Comparison of ENCODE assay signal across 2 cellular contexts in genomic region chr2:85259865-85260264, GRCh38.
TF ChIP-seq lines count a peak whose summit lies in the region.

No MANE protein-coding gene starts in this region.

TF ChIP-seq in IMR-90, 13 proteins besides CTCF, POLR2A, EP300 and RAD21:
- TF ChIP-seq BHLHE40 (IDR thresholded peaks at IDR 0.05; ENCODE audit: low read depth, low read length): no peak
- no peak for TF ChIP-seq USF2 (IDR thresholded peaks at IDR 0.05; ENCODE audit: low read depth, low read length)
- TF ChIP-seq RCOR1 (IDR thresholded peaks at IDR 0.05; ENCODE audit: insufficient replicate concordance, low read length): no peak
- TF ChIP-seq NFE2L2 (IDR thresholded peaks at IDR 0.05; ENCODE audit: low read depth, low read length): no peak
- TF ChIP-seq CEBPB (IDR thresholded peaks at IDR 0.05; ENCODE audit: low read depth, low read length): no peak
- no peak for TF ChIP-seq MXI1 (IDR thresholded peaks at IDR 0.05; ENCODE audit: borderline replicate concordance, low read depth, low read length)
- no peak for TF ChIP-seq FOS (IDR thresholded peaks at IDR 0.05; ENCODE audit: low read depth, low read length)
- TF ChIP-seq MAFK (IDR thresholded peaks at IDR 0.05; ENCODE audit: low read depth, low read length): no peak
- no peak for TF ChIP-seq CHD1 (IDR thresholded peaks at IDR 0.05; ENCODE audit: low read depth, low read length)
- no peak for TF ChIP-seq ELK1 (IDR thresholded peaks at IDR 0.05; ENCODE audit: borderline replicate concordance, low read depth, low read length)
- TF ChIP-seq MAZ (IDR thresholded peaks at IDR 0.05; ENCODE audit: borderline replicate concordance, low read depth, low read length): no peak
- no peak for TF ChIP-seq SMC3 (IDR thresholded peaks at IDR 0.05; ENCODE audit: low read depth, low read length)
- TF ChIP-seq RFX5 (IDR thresholded peaks at IDR 0.05; ENCODE audit: low read depth, low read length): no peak

TF ChIP-seq in H1, 55 proteins besides CTCF, POLR2A, EP300 and RAD21:
- TF ChIP-seq YY1 (IDR thresholded peaks at IDR 0.05; ENCODE audit: low read depth, low read length) (no peak), CREB1 (IDR thresholded peaks at IDR 0.05) (no peak), CTBP2 (IDR thresholded peaks at IDR 0.05; ENCODE audit: borderline replicate concordance, insufficient read depth, insufficient read length, low read length) (no peak), NRF1 (IDR thresholded peaks at IDR 0.05; ENCODE audit: low read depth, low read length) (no peak)
